Comparison of ENCODE assay signal across 29 cellular contexts in the genomic region with DNA sequence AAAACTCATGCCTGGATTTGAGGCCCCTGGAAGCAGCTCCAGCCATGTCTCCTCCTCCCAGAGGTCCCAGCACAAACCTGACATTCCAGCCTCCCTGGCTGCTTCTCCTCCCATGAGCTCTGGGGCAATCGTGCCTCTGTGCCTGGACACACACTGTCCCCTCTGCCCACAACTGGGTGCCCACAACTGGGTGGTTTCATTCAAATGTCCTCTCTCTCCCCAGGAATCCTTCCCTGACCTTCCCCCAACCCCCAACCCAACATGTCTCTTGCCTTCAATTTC. TPM values are rescaled to one million over a fixed set of nuclear protein-coding genes. Genes with fewer than 3 reads are reported as not detected.
DNase-seq lines count a peak whose midpoint lies in the region; ATAC-seq and TF ChIP-seq lines count a peak whose summit lies in the region.
"Had no signal": no experiment of that assay in that cellular context is flagged by ENCODE, and none has a peak within 500 bp of the region (broad histone marks: within the 10 kb centered on the region; RNA-seq: fewer than 3 reads in every experiment).

No MANE protein-coding gene starts in this region.

- no peak for TF ChIP-seq CTCF in Calu3 (IDR thresholded peaks at IDR 0.05; ENCODE audit: unreplicated experiment)

- H3K9me3 ChIP-seq in BLaER1 = peaks cover 21% of the 10 kb centered on the region
- no peaks in the 10 kb centered on the region for H3K9me3 ChIP-seq in CD4-positive, alpha-beta memory T cell (ENCODE audit: control insufficient read depth in 1 of 2, low read length in 2 of 2)
- no peaks in the 10 kb centered on the region for H3K9me3 ChIP-seq in naive thymus-derived CD4-positive, alpha-beta T cell (ENCODE audit: control insufficient read depth in 2 of 3, low read length in 3 of 3)
- H3K9me3 ChIP-seq: Caco-2, Peyer's patch, psoas muscle, uterus had no signal

- H3K27ac Mint-ChIP-seq in CD4-positive, alpha-beta memory T cell = peak overlapping the region; percentile 39 to 90 (median 78)
- peak overlapping the region; percentile 53 for H3K27ac Mint-ChIP-seq in activated CD8-positive, alpha-beta T cell treated with anti-CD3 and anti-CD28 coated beads, Interleukin-2, amount 10 ng/mL, durations not matched to agents 7 days and 5 days
- H3K27ac Mint-ChIP-seq in naive thymus-derived CD4-positive, alpha-beta T cell = peak overlapping the region in 8 of 9 donors; percentile 55 to 100 (median 94)
- H3K27ac Mint-ChIP-seq in Calu3 (ENCODE audit: unreplicated experiment) = no peak overlapping the region
- H3K27ac Mint-ChIP-seq: B cell; brain; mesothelial cell of epicardium; stimulated activated naive B cell treated with anti-CD40 and anti-IgM and Interleukin-4, amounts not matched to agents 10 μg/mL and 1 μg/mL and 100 μg/mL, for 72 hours had no signal

- H3K4me1 Mint-ChIP-seq in CD4-positive, alpha-beta memory T cell = peaks cover 50 to 75% (median 62%) of the 10 kb centered on the region in 4 donors
- peaks cover 41% of the 10 kb centered on the region for H3K4me1 Mint-ChIP-seq in activated CD8-positive, alpha-beta T cell treated with anti-CD3 and anti-CD28 coated beads, Interleukin-2, amount 10 ng/mL, durations not matched to agents 7 days and 5 days (ENCODE audit: low read depth)
- H3K4me1 Mint-ChIP-seq in naive thymus-derived CD4-positive, alpha-beta T cell = peaks cover 34 to 86% (median 67%) of the 10 kb centered on the region in 7 donors
- H3K4me1 Mint-ChIP-seq in Calu3 (ENCODE audit: low read depth, unreplicated experiment) = no peaks in the 10 kb centered on the region

- no peaks in the 10 kb centered on the region for H3K9me3 Mint-ChIP-seq in CD4-positive, alpha-beta memory T cell
- H3K9me3 Mint-ChIP-seq in activated CD8-positive, alpha-beta T cell treated with anti-CD3 and anti-CD28 coated beads, Interleukin-2, amount 10 ng/mL, durations not matched to agents 7 days and 5 days (ENCODE audit: insufficient read depth) = no peaks in the 10 kb centered on the region
- H3K9me3 Mint-ChIP-seq in naive thymus-derived CD4-positive, alpha-beta T cell = no peaks in the 10 kb centered on the region
- no peaks in the 10 kb centered on the region for H3K9me3 Mint-ChIP-seq in Calu3 (ENCODE audit: low read depth, unreplicated experiment)
- H3K9me3 Mint-ChIP-seq: activated T-cell treated with anti-CD3 and anti-CD28 coated beads, Interleukin-2, amount 50 U/mL, for 4 hours; stimulated activated naive B cell treated with anti-CD40 and anti-IgM and Interleukin-4, amounts not matched to agents 10 μg/mL and 1 μg/mL and 100 μg/mL, for 72 hours had no signal

- H3K4me1 ChIP-seq in BLaER1 = peaks cover 45% of the 10 kb centered on the region
- H3K4me1 ChIP-seq in CD4-positive, alpha-beta memory T cell (ENCODE audit: insufficient read depth, low read length) = peaks cover 67% of the 10 kb centered on the region
- H3K4me1 ChIP-seq in naive thymus-derived CD4-positive, alpha-beta T cell (ENCODE audit: control insufficient read depth in 2 of 2, insufficient read depth in 2 of 2, low read length in 2 of 2) = peaks cover 9 to 15% of the 10 kb centered on the region in 2 donors
- H3K4me1 ChIP-seq: Peyer's patch, psoas muscle, uterus had no signal

- H3K4me2 ChIP-seq in BLaER1 = no peak overlapping the region

- H3K4me3 ChIP-seq in BLaER1 = no peak overlapping the region
- no peak overlapping the region for H3K4me3 ChIP-seq in CD4-positive, alpha-beta memory T cell (ENCODE audit: low read length in 2 of 2)
- H3K4me3 ChIP-seq in naive thymus-derived CD4-positive, alpha-beta T cell (ENCODE audit: low read length) = no peak overlapping the region
- H3K4me3 ChIP-seq: K562, Peyer's patch, psoas muscle, uterus had no signal

- 0 out of 2 replicates have a peak overlapping the region, but pooled peaks have one; percentile 25 for H3K27ac ChIP-seq in BLaER1
- H3K27ac ChIP-seq in CD4-positive, alpha-beta memory T cell (ENCODE audit: low read depth, low read length) = peak overlapping the region; percentile 21
- H3K27ac ChIP-seq in naive thymus-derived CD4-positive, alpha-beta T cell (ENCODE audit: low read depth, low read length) = peak overlapping the region; percentile 49
- H3K27ac ChIP-seq: Peyer's patch, psoas muscle, uterus had no signal

- CTCF ChIA-PET in CD4-positive, alpha-beta memory T cell (lab: Charles Lee; ENCODE audit: partially characterized antibody) = interaction anchor here (1.3 to 2.4 kb wide), 3 partner anchors 10 to 25 kb away, joined by 3 to 9 read pairs (median 6); no protein-coding TSS in a partner anchor
- CTCF ChIA-PET in activated CD8-positive, alpha-beta T cell treated with anti-CD3 and anti-CD28 coated beads, Interleukin-2, amount 10 ng/mL, durations not matched to agents 7 days and 5 days (lab: Charles Lee) = interaction anchor here (1.0 to 1.4 kb wide), 2 partner anchors 10 to 14 kb away, joined by 3 to 4 read pairs; no protein-coding TSS in a partner anchor
- CTCF ChIA-PET in naive thymus-derived CD4-positive, alpha-beta T cell (lab: Charles Lee) = interaction anchor here (1.1 kb wide), 1 partner anchor 10 kb away, joined by 3 read pairs; no protein-coding TSS in a partner anchor
- CTCF ChIA-PET in Calu3 (lab: Charles Lee) = interaction anchor here (0.6 kb wide), 2 partner anchors 137 to 781 kb away, joined by 6 read pairs; no protein-coding TSS in a partner anchor

- DNase-seq in CD4-positive, alpha-beta memory T cell = no peak
- no peak for DNase-seq in activated CD8-positive, alpha-beta T cell treated with anti-CD3 and anti-CD28 coated beads, Interleukin-2, amount 10 ng/mL, durations not matched to agents 7 days and 5 days
- no peak for DNase-seq in naive thymus-derived CD4-positive, alpha-beta T cell
- DNase-seq in NCI-H1436 treated with DMSO at 0.1 percent for 48 hours (lab: John Stamatoyannopoulos, UW) = no peak
- DNase-seq in Calu3 = no peak
- DNase-seq: ACHN; activated gamma-delta T cell treated with Interleukin-2 at 50 U/mL for 16 hours; activated T-cell treated with anti-CD3 and anti-CD28 coated beads, Interleukin-2, amount 50 U/mL, for 4 hours; amniotic stem cell; Caco-2; foreskin melanocyte; GOT3; kidney glomerular epithelial cell; NCI-H1092; NCI-H1694 treated with DMSO at 0.1 percent for 48 hours; NCI-H446 treated with DMSO at 0.1 percent for 48 hours; NCI-H774; occipital lobe; Peyer's patch; psoas muscle; SHP77; stimulated activated naive B cell treated with anti-CD40 and anti-IgM and Interleukin-4, amounts not matched to agents 10 μg/mL and 1 μg/mL and 100 μg/mL, for 72 hours; uterus had no signal

- H3K4me3 Mint-ChIP-seq in CD4-positive, alpha-beta memory T cell = peak overlapping the region in 3 of 8 donors; percentile 21 to 62 (median 22)
- H3K4me3 Mint-ChIP-seq in activated CD8-positive, alpha-beta T cell treated with anti-CD3 and anti-CD28 coated beads, Interleukin-2, amount 10 ng/mL, durations not matched to agents 7 days and 5 days = no peak overlapping the region
- peak overlapping the region in 5 of 10 donors; percentile 1 to 41 (median 30) for H3K4me3 Mint-ChIP-seq in naive thymus-derived CD4-positive, alpha-beta T cell
- no peak overlapping the region for H3K4me3 Mint-ChIP-seq in Calu3 (ENCODE audit: low read depth, unreplicated experiment)
- H3K4me3 Mint-ChIP-seq: activated T-cell treated with anti-CD3 and anti-CD28 coated beads, Interleukin-2, amount 50 U/mL, for 4 hours; B cell; brain; mesothelial cell of epicardium; stimulated activated naive B cell treated with anti-CD40 and anti-IgM and Interleukin-4, amounts not matched to agents 10 μg/mL and 1 μg/mL and 100 μg/mL, for 72 hours had no signal

- POLR2A ChIA-PET in CD4-positive, alpha-beta memory T cell (lab: Charles Lee; ENCODE audit: partially characterized antibody) = interaction anchor here (1.4 to 2.5 kb wide), 2 partner anchors 9 to 25 kb away, joined by 6 to 9 read pairs; no protein-coding TSS in a partner anchor
- POLR2A ChIA-PET in activated CD8-positive, alpha-beta T cell treated with anti-CD3 and anti-CD28 coated beads, Interleukin-2, amount 10 ng/mL, durations not matched to agents 7 days and 5 days (lab: Charles Lee) = interaction anchor here (0.6 kb wide), 1 partner anchor 33 kb away, joined by 3 read pairs; no protein-coding TSS in a partner anchor
- POLR2A ChIA-PET in naive thymus-derived CD4-positive, alpha-beta T cell (lab: Charles Lee) = interaction anchor here (0.6 to 1.1 kb wide), 3 partner anchors 13 to 20 kb away, joined by 3 read pairs; no protein-coding TSS in a partner anchor

- H3K27me3 ChIP-seq in BLaER1 = no peaks in the 10 kb centered on the region
- no peaks in the 10 kb centered on the region for H3K27me3 ChIP-seq in CD4-positive, alpha-beta memory T cell (ENCODE audit: insufficient read depth, low read length)
- no peaks in the 10 kb centered on the region for H3K27me3 ChIP-seq in naive thymus-derived CD4-positive, alpha-beta T cell (ENCODE audit: control insufficient read depth in 2 of 2, insufficient read depth in 2 of 2, low read length in 2 of 2)
- H3K27me3 ChIP-seq: Peyer's patch, uterus had no signal

- H3K36me3 ChIP-seq in BLaER1 = peaks cover 21% of the 10 kb centered on the region
- no peaks in the 10 kb centered on the region for H3K36me3 ChIP-seq in CD4-positive, alpha-beta memory T cell (ENCODE audit: insufficient read depth, low read length)
- H3K36me3 ChIP-seq in naive thymus-derived CD4-positive, alpha-beta T cell (ENCODE audit: control insufficient read depth in 2 of 3, insufficient read depth in 3 of 3, low read length in 3 of 3) = no peaks in the 10 kb centered on the region
- H3K36me3 ChIP-seq: Peyer's patch, uterus had no signal

- ATAC-seq in activated CD8-positive, alpha-beta T cell treated with anti-CD3 and anti-CD28 coated beads, Interleukin-2, amount 10 ng/mL, durations not matched to agents 7 days and 5 days = no peak
- no peak for ATAC-seq in naive thymus-derived CD4-positive, alpha-beta T cell
- no peak for ATAC-seq in GM19023 (IDR thresholded peaks at IDR 0.05; ENCODE audit: unreplicated experiment)
- ATAC-seq: activated T-cell treated with anti-CD3 and anti-CD28 coated beads, Interleukin-2, amount 50 U/mL, for 4 hours; psoas muscle; stimulated activated naive B cell treated with anti-CD40 and anti-IgM and Interleukin-4, amounts not matched to agents 10 μg/mL and 1 μg/mL and 100 μg/mL, for 72 hours had no signal

- no peak overlapping the region for H3K9ac ChIP-seq in BLaER1

- no TSS peak for BruUV-seq in Calu3 (replicated peaks; lab: Mats Ljungman, UMichigan)

- intact Hi-C loops in CD4-positive, alpha-beta memory T cell (cut with micrococcal nuclease) = no loop called here
- intact Hi-C loops in naive thymus-derived CD4-positive, alpha-beta T cell (cut with micrococcal nuclease) = no loop called here
- intact Hi-C loops in Calu3 (cut with micrococcal nuclease; ENCODE audit: unreplicated experiment) = no loop called here

- peaks cover 12 to 13% of the 10 kb centered on the region in 2 donors for H3K36me3 Mint-ChIP-seq in CD4-positive, alpha-beta memory T cell
- peaks cover 18% of the 10 kb centered on the region for H3K36me3 Mint-ChIP-seq in activated CD8-positive, alpha-beta T cell treated with anti-CD3 and anti-CD28 coated beads, Interleukin-2, amount 10 ng/mL, durations not matched to agents 7 days and 5 days (ENCODE audit: low read depth)
- H3K36me3 Mint-ChIP-seq in naive thymus-derived CD4-positive, alpha-beta T cell = peaks cover 3 to 20% (median 18%) of the 10 kb centered on the region in 5 donors
- H3K36me3 Mint-ChIP-seq in Calu3 (ENCODE audit: insufficient read depth, unreplicated experiment) = no peaks in the 10 kb centered on the region
- H3K36me3 Mint-ChIP-seq: stimulated activated naive B cell treated with anti-CD40 and anti-IgM and Interleukin-4, amounts not matched to agents 10 μg/mL and 1 μg/mL and 100 μg/mL, for 72 hours had no signal

- no peaks in the 10 kb centered on the region for H3K27me3 Mint-ChIP-seq in CD4-positive, alpha-beta memory T cell
- no peaks in the 10 kb centered on the region for H3K27me3 Mint-ChIP-seq in activated CD8-positive, alpha-beta T cell treated with anti-CD3 and anti-CD28 coated beads, Interleukin-2, amount 10 ng/mL, durations not matched to agents 7 days and 5 days (ENCODE audit: low read depth)
- H3K27me3 Mint-ChIP-seq in naive thymus-derived CD4-positive, alpha-beta T cell = no peaks in the 10 kb centered on the region
- H3K27me3 Mint-ChIP-seq in Calu3 (ENCODE audit: unreplicated experiment) = peaks cover 71% of the 10 kb centered on the region
- H3K27me3 Mint-ChIP-seq: B cell; brain; stimulated activated naive B cell treated with anti-CD40 and anti-IgM and Interleukin-4, amounts not matched to agents 10 μg/mL and 1 μg/mL and 100 μg/mL, for 72 hours had no signal

- peaks cover 57% of the 10 kb centered on the region; the same call in 1 of the 2 replicates for H4K20me1 ChIP-seq in BLaER1

RNA-seq across cellular contexts. Expression of a gene that starts 37.4 kb away (rescaled TPM):
- 10 to 100 TPM; 71.0 to 74.2 TPM for total RNA-seq in CD4-positive, alpha-beta memory T cell
- 10 to 100 TPM in 1 of 2 donors, 1 to 10 TPM in 1; 7.0 to 23.9 TPM for polyA plus RNA-seq in CD4-positive, alpha-beta memory T cell
- total RNA-seq in activated CD8-positive, alpha-beta T cell treated with anti-CD3 and anti-CD28 coated beads, Interleukin-2, amount 10 ng/mL, durations not matched to agents 7 days and 5 days = 10 to 100 TPM; 22.2 to 24.5 TPM
- total RNA-seq in naive thymus-derived CD4-positive, alpha-beta T cell = 10 to 100 TPM; 29.4 to 81.9 (median 74.6) TPM
- 10 to 100 TPM; 17.3 to 23.5 TPM for polyA plus RNA-seq in naive thymus-derived CD4-positive, alpha-beta T cell
- total RNA-seq in Calu3 (2022) = 46.9 and 55.7 TPM in 2 replicates
